ENCODE assay signal across 15 cellular contexts in the genomic region with DNA sequence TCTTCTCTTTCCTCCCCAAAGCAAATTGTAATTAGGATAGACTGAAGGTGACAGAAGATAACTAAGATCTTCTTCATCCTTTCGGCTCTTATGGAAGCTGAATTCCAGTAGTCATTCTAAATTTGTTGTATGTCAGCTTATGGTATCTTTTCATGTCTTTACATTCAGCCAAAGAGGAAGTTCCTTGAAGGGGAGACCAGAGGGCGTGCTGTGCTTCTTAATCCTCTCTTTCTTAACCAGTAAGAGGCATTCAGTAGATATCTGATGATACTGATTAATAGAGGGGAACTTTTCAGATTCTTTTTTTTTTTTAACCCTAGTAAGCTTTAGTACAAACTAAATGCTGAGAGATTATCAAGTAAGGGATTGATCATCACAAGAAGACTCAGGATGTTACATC.
"Had no signal": no experiment of that assay in that cellular context is flagged by ENCODE, and none has a peak within 500 bp of the region (broad histone marks: within the 10 kb centered on the region; RNA-seq: fewer than 3 reads in every experiment).

No MANE protein-coding gene starts in this region.

- DNase-seq: activated B cell treated with CpG ODN at 0.5 μM for 24 hours; activated CD4-positive, alpha-beta T cell treated with anti-CD3 and anti-CD28 coated beads for 48 hours; activated CD8-positive, alpha-beta T cell treated with anti-CD3 and anti-CD28 coated beads for 36 hours; activated gamma-delta T cell; activated T-cell treated with anti-CD3 and anti-CD28 coated beads, Interleukin-2, amount 50 U/mL, for 48 hours; amniotic stem cell; naive B cell; pancreas; stimulated activated naive CD8-positive, alpha-beta T cell treated with anti-CD3 and anti-CD28 coated beads, Interleukin-15, amount 100 ng/mL, for 72 hours; T1000 had no signal

- H3K27ac ChIP-seq: pancreas had no signal

- H3K9me3 ChIP-seq: pancreas had no signal

- ATAC-seq: activated CD8-positive, alpha-beta T cell treated with anti-CD3 and anti-CD28 coated beads for 36 hours; activated naive CD4-positive, alpha-beta T cell treated with anti-CD3 and anti-CD28 coated beads, Interleukin-2, amount 50 U/mL, for 72 hours; esophagus mucosa; pancreas; sciatic nerve; stimulated activated naive CD8-positive, alpha-beta T cell treated with anti-CD3 and anti-CD28 coated beads, Interleukin-15, amount 100 ng/mL, for 72 hours had no signal

- H3K27me3 ChIP-seq: pancreas had no signal

- H3K36me3 ChIP-seq: pancreas had no signal

- H3K4me3 ChIP-seq: pancreas had no signal

- FAIRE-seq: colon, islet of Langerhans, pancreas had no signal

- H3K4me1 ChIP-seq: pancreas had no signal
